Comparison of ENCODE assay signal across 10 cellular contexts in genomic region chr1:36183309-36183856, GRCh38. TPM values are rescaled to one million over a fixed set of nuclear protein-coding genes. Genes with fewer than 3 reads are reported as not detected.
A peak's percentile ranks its signal among the peaks of the same experiment; 100 is the strongest.
DNase-seq lines count a peak whose midpoint lies in the region; ATAC-seq and TF ChIP-seq lines count a peak whose summit lies in the region.
"Had no signal": no experiment of that assay in that cellular context is flagged by ENCODE, and none has a peak within 500 bp of the region (broad histone marks: within the 10 kb centered on the region; RNA-seq: fewer than 3 reads in every experiment).

No MANE protein-coding gene starts in this region.

- H3K9me3 ChIP-seq in stomach: no peaks in the 10 kb centered on the region

- peaks cover 24% of the 10 kb centered on the region for H3K36me3 Mint-ChIP-seq in activated CD4-positive, alpha-beta T cell treated with anti-CD3 and anti-CD28 coated beads, Interleukin-2, amount 10 ng/mL, durations not matched to agents 24 days and 14 days (ENCODE audit: low read depth)
- peaks cover 19% of the 10 kb centered on the region for H3K36me3 Mint-ChIP-seq in T-cell
- H3K36me3 Mint-ChIP-seq in Calu3 (ENCODE audit: insufficient read depth, unreplicated experiment): peaks cover 27% of the 10 kb centered on the region

- H3K27ac ChIP-seq in stomach: peak overlapping the region in 4 of 5 donors; percentile 14 to 82 (median 62)

- WGBS in stomach, 5 donors: 24 to 46% (median 41%) methylated on average over 2 of the region's 2 CpGs

- intact Hi-C loops in activated CD4-positive, alpha-beta T cell treated with anti-CD3 and anti-CD28 coated beads, Interleukin-2, amount 10 ng/mL, durations not matched to agents 24 days and 14 days (cut with micrococcal nuclease): no loop called here
- intact Hi-C loops in stomach (cut with DNase I; ENCODE audit: low total_unique reads): no loop called here
- intact Hi-C loops in Calu3 (cut with micrococcal nuclease; ENCODE audit: unreplicated experiment): no loop called here

- H3K4me3 ChIP-seq in stomach: no peak overlapping the region

- H3K9me3 Mint-ChIP-seq in activated CD4-positive, alpha-beta T cell treated with anti-CD3 and anti-CD28 coated beads, Interleukin-2, amount 10 ng/mL, durations not matched to agents 24 days and 14 days: no peaks in the 10 kb centered on the region
- H3K9me3 Mint-ChIP-seq in T-cell (no peaks in the 10 kb centered on the region), Calu3 (ENCODE audit: low read depth, unreplicated experiment) (no peaks in the 10 kb centered on the region)

- peaks cover 29 to 37% (median 35%) of the 10 kb centered on the region in 4 donors for H3K36me3 ChIP-seq in stomach

- H3K27ac Mint-ChIP-seq in activated CD4-positive, alpha-beta T cell treated with anti-CD3 and anti-CD28 coated beads, Interleukin-2, amount 10 ng/mL, durations not matched to agents 24 days and 14 days: peak overlapping the region; percentile 39
- H3K27ac Mint-ChIP-seq in T-cell: peak overlapping the region; percentile 8 to 53
- no peak overlapping the region for H3K27ac Mint-ChIP-seq in Calu3 (ENCODE audit: unreplicated experiment)

- CTCF ChIA-PET in T-cell (lab: Charles Lee): interaction anchor here in 1 of 2 donors (1.3 kb wide), 1 partner anchor 102 kb away, joined by 5 read pairs; no protein-coding TSS in a partner anchor
- CTCF ChIA-PET in Calu3 (lab: Charles Lee): interaction anchor here (0.8 to 0.9 kb wide), 2 partner anchors 9 to 34 kb away, joined by 3 to 4 read pairs; partner anchors contain the start of gene TRAPPC3

- TF ChIP-seq POLR2A in stomach (IDR thresholded peaks at IDR 0.05): no peak

- peaks cover 6% of the 10 kb centered on the region for H3K4me1 Mint-ChIP-seq in activated CD4-positive, alpha-beta T cell treated with anti-CD3 and anti-CD28 coated beads, Interleukin-2, amount 10 ng/mL, durations not matched to agents 24 days and 14 days
- peaks cover 6 to 9% (median 7%) of the 10 kb centered on the region in 3 donors for H3K4me1 Mint-ChIP-seq in T-cell
- peaks cover 9% of the 10 kb centered on the region for H3K4me1 Mint-ChIP-seq in Calu3 (ENCODE audit: low read depth, unreplicated experiment)

- no TSS peak for BruUV-seq in Calu3 (replicated peaks; lab: Mats Ljungman, UMichigan)

- TF ChIP-seq EP300 in stomach (IDR thresholded peaks at IDR 0.05): no peak

- ATAC-seq in T-cell (replicated peaks in 1 of 4): peak in 2 of 4 experiments; percentile 3 to 7
- no peak for ATAC-seq in GM21717 (IDR thresholded peaks at IDR 0.05; ENCODE audit: unreplicated experiment)

- DNase-seq in activated CD4-positive, alpha-beta T cell treated with anti-CD3 and anti-CD28 coated beads, Interleukin-2, amount 10 ng/mL, durations not matched to agents 24 days and 14 days: no peak
- DNase-seq in activated CD4-positive, alpha-beta T cell treated with anti-CD3 and anti-CD28 coated beads for 48 hours: no peak
- DNase-seq in T-cell (no peak), fibroblast of gingiva (ENCODE audit: low read depth) (peak; percentile 63), stomach (no peak), NCI-H146 treated with DMSO at 0.1 percent for 48 hours (lab: John Stamatoyannopoulos, UW; ENCODE audit: unreplicated experiment) (no peak), Calu3 (no peak)
- DNase-seq: cortex of kidney, SHP77 had no signal

- no peaks in the 10 kb centered on the region for H3K27me3 Mint-ChIP-seq in activated CD4-positive, alpha-beta T cell treated with anti-CD3 and anti-CD28 coated beads, Interleukin-2, amount 10 ng/mL, durations not matched to agents 24 days and 14 days
- no peaks in the 10 kb centered on the region for H3K27me3 Mint-ChIP-seq in T-cell
- no peaks in the 10 kb centered on the region for H3K27me3 Mint-ChIP-seq in Calu3 (ENCODE audit: unreplicated experiment)

- POLR2A ChIA-PET in T-cell (lab: Charles Lee): interaction anchor here (0.6 kb wide), 3 partner anchors 12 to 100 kb away, joined by 3 to 5 read pairs (median 5); no protein-coding TSS in a partner anchor

- no peaks in the 10 kb centered on the region for H3K27me3 ChIP-seq in stomach

- H3K4me1 ChIP-seq in stomach: peaks cover 16 to 47% (median 27%) of the 10 kb centered on the region in 4 donors

- TF ChIP-seq CTCF in stomach (IDR thresholded peaks at IDR 0.05) (no peak), Calu3 (IDR thresholded peaks at IDR 0.05; ENCODE audit: unreplicated experiment) (no peak)

- H3K4me3 Mint-ChIP-seq in activated CD4-positive, alpha-beta T cell treated with anti-CD3 and anti-CD28 coated beads, Interleukin-2, amount 10 ng/mL, durations not matched to agents 24 days and 14 days: no peak overlapping the region
- H3K4me3 Mint-ChIP-seq in T-cell: no peak overlapping the region
- H3K4me3 Mint-ChIP-seq in Calu3 (ENCODE audit: low read depth, unreplicated experiment): no peak overlapping the region

RNA-seq across cellular contexts. Expression of gene MAP7D1, which starts 27.4 kb away (rescaled TPM):
- total RNA-seq in activated CD4-positive, alpha-beta T cell treated with anti-CD3 and anti-CD28 coated beads, Interleukin-2, amount 10 ng/mL, durations not matched to agents 24 days and 14 days: 170 and 177 TPM in 2 replicates
- total RNA-seq in T-cell (100 to 1,000 TPM; 157 to 295 (median 263) TPM), stomach (100 to 1,000 TPM in 2 of 5 donors, 10 to 100 TPM in 3; 14.6 to 164 (median 40.3) TPM), Calu3 (2022) (96.2 and 98.3 TPM in 2 replicates)
- polyA plus RNA-seq in stomach: 10 to 100 TPM; 36.7 to 42.8 (median 42.4) TPM

RNA-seq across cellular contexts. Expression of gene TRAPPC3, which starts 34.1 kb away (rescaled TPM):
- total RNA-seq in activated CD4-positive, alpha-beta T cell treated with anti-CD3 and anti-CD28 coated beads, Interleukin-2, amount 10 ng/mL, durations not matched to agents 24 days and 14 days: 71.2 and 72.4 TPM in 2 replicates
- total RNA-seq in T-cell: 10 to 100 TPM; 42.3 to 48.2 (median 44.6) TPM
- 10 to 100 TPM in 4 of 5 donors, 1 to 10 TPM in 1; 8.9 to 63.9 (median 19.8) TPM for total RNA-seq in stomach
- 10 to 100 TPM; 61.1 to 64.0 (median 62.8) TPM for polyA plus RNA-seq in stomach
- total RNA-seq in Calu3 (2022): 70.3 and 71.5 TPM in 2 replicates

RNA-seq across cellular contexts. Expression of gene THRAP3, which starts 40.9 kb away (rescaled TPM):
- 157 and 161 TPM in 2 replicates for total RNA-seq in activated CD4-positive, alpha-beta T cell treated with anti-CD3 and anti-CD28 coated beads, Interleukin-2, amount 10 ng/mL, durations not matched to agents 24 days and 14 days
- total RNA-seq in T-cell: 100 to 1,000 TPM in 3 of 5 donors, 10 to 100 TPM in 2; 75.2 to 111 (median 101) TPM
- 10 to 100 TPM; 26.4 to 97.9 (median 61.3) TPM for total RNA-seq in stomach
- polyA plus RNA-seq in stomach: 10 to 100 TPM; 22.2 to 28.0 (median 26.9) TPM
- total RNA-seq in Calu3 (2022): 97.5 and 99.4 TPM in 2 replicates

RNA-seq across cellular contexts. Expression of gene COL8A2, which starts 58.4 kb away (rescaled TPM):
- 0.12 TPM in 2 replicates for total RNA-seq in activated CD4-positive, alpha-beta T cell treated with anti-CD3 and anti-CD28 coated beads, Interleukin-2, amount 10 ng/mL, durations not matched to agents 24 days and 14 days
- total RNA-seq in T-cell (under 1 TPM in 4 of 5 donors, not detected in 1; 0.08 to 0.15 (median 0.09) TPM), stomach (10 to 100 TPM in 1 of 5 donors, 1 to 10 TPM in 4; 3.5 to 19.2 (median 5.5) TPM), Calu3 (2022) (0.07 TPM in 1 of 2 replicates, not detected in the other)
- 1 to 10 TPM in 2 of 3 donors, under 1 TPM in 1; 0.92 to 5.0 (median 2.0) TPM for polyA plus RNA-seq in stomach
